Comparison of ENCODE assay signal across 2 cellular contexts in genomic region chr12:131164096-131164872, GRCh38.
TF ChIP-seq lines count a peak whose summit lies in the region.

No MANE protein-coding gene starts in this region.

TF ChIP-seq in Ishikawa, 13 proteins besides CTCF, POLR2A, EP300 and RAD21:
- TF ChIP-seq USF1 (IDR thresholded peaks at IDR 0.05): peak; percentile 24
- no peak for TF ChIP-seq ZBTB7A (IDR thresholded peaks at IDR 0.05; ENCODE audit: low read depth)

TF ChIP-seq in K562, 482 proteins besides CTCF, POLR2A, EP300 and RAD21 (continues in another document):
- TF ChIP-seq ZKSCAN8 (CRISPR knock-in tag; IDR thresholded peaks at IDR 0.05) (peak; percentile 28; the same call in 1 of the 2 replicates), TFAP4 (CRISPR knock-in tag; IDR thresholded peaks at IDR 0.05; ENCODE audit: borderline replicate concordance) (peak; percentile 34; the same call in 1 of the 2 replicates), ZNF639 (CRISPR knock-in tag; conservative IDR thresholded peaks at IDR 0.05 in 1 of 2, IDR thresholded peaks at IDR 0.05 in 1 of 2) (peak in 1 of 2 experiments; percentile 69; a peak in 2 of 4 replicates), RBFOX2 (IDR thresholded peaks at IDR 0.05; ENCODE audit: low read depth, low read length) (no peak), ASH1L (IDR thresholded peaks at IDR 0.05; ENCODE audit: borderline replicate concordance, low read depth, partially characterized antibody) (peak; percentile 86), RNF219 (CRISPR knock-in tag; IDR thresholded peaks at IDR 0.05) (no peak), PRDM10 (IDR thresholded peaks at IDR 0.05; ENCODE audit: partially characterized antibody) (peak; percentile 71), L3MBTL2 (IDR thresholded peaks at IDR 0.05) (peak; percentile 66), ZNF395 (CRISPR knock-in tag; IDR thresholded peaks at IDR 0.05) (peak; percentile 34; the same call in 1 of the 2 replicates), ZNF589 (CRISPR knock-in tag; IDR thresholded peaks at IDR 0.05; ENCODE audit: low read depth) (no peak), TEAD2 (tag; IDR thresholded peaks at IDR 0.05) (no peak), CTBP1 (IDR thresholded peaks at IDR 0.05; ENCODE audit: borderline replicate concordance) (no peak), ZNF3 (CRISPR knock-in tag; IDR thresholded peaks at IDR 0.05) (no peak), ZNF449 (CRISPR knock-in tag; IDR thresholded peaks at IDR 0.05) (peak; percentile 56; the same call in 1 of the 2 replicates), HCFC1 (IDR thresholded peaks at IDR 0.05; ENCODE audit: low read depth, low read length) (no peak), NEUROD1 (IDR thresholded peaks at IDR 0.05; ENCODE audit: borderline replicate concordance, low read depth, low read length, partially characterized antibody) (peak; percentile 60), TFE3 (CRISPR knock-in tag; IDR thresholded peaks at IDR 0.05) (peak; percentile 95), DMBX1 (CRISPR knock-in tag; IDR thresholded peaks at IDR 0.05; ENCODE audit: borderline replicate concordance) (no peak), RAD51 (IDR thresholded peaks at IDR 0.05; ENCODE audit: borderline replicate concordance, low read depth) (peak; percentile 92), TOE1 (IDR thresholded peaks at IDR 0.05; ENCODE audit: borderline replicate concordance) (peak; percentile 92), TOE1 (CRISPR knock-in tag; IDR thresholded peaks at IDR 0.05; ENCODE audit: borderline replicate concordance, low read depth) (no peak), ZFPM2 (CRISPR knock-in tag; IDR thresholded peaks at IDR 0.05) (no peak), ZSCAN29 (IDR thresholded peaks at IDR 0.05) (no peak), NFATC3 (IDR thresholded peaks at IDR 0.05) (no peak), PYGO2 (tag; IDR thresholded peaks at IDR 0.05) (peak; percentile 56; the same call in 1 of the 2 replicates), LARP7 (IDR thresholded peaks at IDR 0.05) (no peak), MBD2 (IDR thresholded peaks at IDR 0.05; ENCODE audit: borderline replicate concordance, low read depth) (peak; percentile 86; the same call in 1 of the 2 replicates), FOS (IDR thresholded peaks at IDR 0.05; ENCODE audit: extremely low read depth, insufficient read length) (peak; percentile 86), CREB3 (tag; conservative IDR thresholded peaks at IDR 0.05; ENCODE audit: low read depth) (peak; percentile 65; the same call in 1 of the 2 replicates), CBFA2T2 (conservative IDR thresholded peaks at IDR 0.05) (peak; percentile 51), MEF2D (tag; conservative IDR thresholded peaks at IDR 0.05; ENCODE audit: low read depth) (peak; percentile 61; the same call in 1 of the 2 replicates), USF1 (CRISPR knock-in tag; IDR thresholded peaks at IDR 0.05) (peak; percentile 94), NFYB (IDR thresholded peaks at IDR 0.05; ENCODE audit: extremely low read depth, insufficient read length) (peak; percentile 76), HOMEZ (CRISPR knock-in tag; IDR thresholded peaks at IDR 0.05) (no peak), USF2 (CRISPR knock-in tag; IDR thresholded peaks at IDR 0.05) (peak; percentile 89), CHD2 (IDR thresholded peaks at IDR 0.05; ENCODE audit: low read depth, low read length) (0 out of 2 replicates have a peak, but pooled peaks have one; percentile 16), CREM (IDR thresholded peaks at IDR 0.05; ENCODE audit: low read depth) (peak; percentile 10; the same call in 1 of the 2 replicates), E2F6 (IDR thresholded peaks at IDR 0.05; ENCODE audit: borderline replicate concordance in 1 of 2, extremely low read depth in 1 of 2, insufficient read depth in 1 of 2, insufficient read length in 1 of 2, low read depth in 1 of 2, low read length in 1 of 2, poor library complexity in 1 of 2, severe bottlenecking in 1 of 2) (peak; percentile 32 to 51), BRF1 (IDR thresholded peaks at IDR 0.05; ENCODE audit: borderline replicate concordance, extremely low read depth, insufficient read length) (no peak), ZNF57 (CRISPR knock-in tag; IDR thresholded peaks at IDR 0.05) (no peak)
